Comparison of ENCODE assay signal across 2 cellular contexts in the genomic region with DNA sequence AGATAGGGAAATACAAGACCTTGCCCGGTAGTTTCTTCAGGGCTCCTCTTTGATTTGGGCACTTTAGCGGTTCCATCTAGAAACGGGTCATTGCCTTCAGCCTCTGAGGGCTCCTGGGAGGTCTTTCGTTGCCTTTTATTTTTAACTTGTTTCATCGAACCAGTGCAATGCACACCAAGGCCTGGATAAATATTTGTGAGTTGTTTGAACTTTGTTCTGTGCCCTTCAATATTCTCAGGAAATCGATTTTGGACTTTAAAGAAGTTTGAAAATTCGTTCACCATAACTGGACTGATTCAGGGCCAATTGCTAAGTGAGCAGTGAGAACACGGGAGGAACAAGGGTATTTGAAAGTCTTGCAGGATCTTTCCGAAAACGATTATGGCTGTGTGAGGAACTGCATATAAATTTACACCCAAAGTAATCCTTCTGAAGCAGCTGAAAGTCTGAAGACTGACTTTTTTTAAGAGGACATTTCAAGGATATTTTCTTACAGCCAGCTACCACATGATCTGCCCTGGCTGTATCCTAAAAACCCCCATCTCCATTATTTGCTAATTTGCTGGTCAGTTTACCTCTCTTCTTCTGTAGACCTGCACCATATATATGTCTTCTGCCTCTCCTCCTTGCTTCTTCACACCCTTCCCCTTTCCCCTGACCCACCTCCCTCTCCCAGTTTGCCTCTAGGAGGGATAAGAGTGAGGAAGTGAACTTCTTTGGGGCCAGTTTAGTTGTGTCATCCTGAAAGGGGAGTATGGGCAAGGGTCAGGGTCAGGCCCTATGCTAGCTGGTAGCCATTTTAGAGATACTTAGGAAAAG.
A peak's percentile ranks its signal among the peaks of the same experiment; 100 is the strongest.
TF ChIP-seq lines count a peak whose summit lies in the region.

No MANE protein-coding gene starts in this region.

TF ChIP-seq in GM23338, 12 proteins besides CTCF, POLR2A, EP300 and RAD21:
- TF ChIP-seq JUNB (IDR thresholded peaks at IDR 0.05; ENCODE audit: unreplicated experiment) (no peak), EZH2phosphoT487 (IDR thresholded peaks at IDR 0.05; ENCODE audit: unreplicated experiment) (no peak), ZNF114 (CRISPR knock-in tag; IDR thresholded peaks at IDR 0.05) (no peak), NANOG (IDR thresholded peaks at IDR 0.05; ENCODE audit: borderline replicate concordance) (no peak), POLR2AphosphoS5 (IDR thresholded peaks at IDR 0.05; ENCODE audit: low read depth) (no peak)
- TF ChIP-seq, protein P1, sequence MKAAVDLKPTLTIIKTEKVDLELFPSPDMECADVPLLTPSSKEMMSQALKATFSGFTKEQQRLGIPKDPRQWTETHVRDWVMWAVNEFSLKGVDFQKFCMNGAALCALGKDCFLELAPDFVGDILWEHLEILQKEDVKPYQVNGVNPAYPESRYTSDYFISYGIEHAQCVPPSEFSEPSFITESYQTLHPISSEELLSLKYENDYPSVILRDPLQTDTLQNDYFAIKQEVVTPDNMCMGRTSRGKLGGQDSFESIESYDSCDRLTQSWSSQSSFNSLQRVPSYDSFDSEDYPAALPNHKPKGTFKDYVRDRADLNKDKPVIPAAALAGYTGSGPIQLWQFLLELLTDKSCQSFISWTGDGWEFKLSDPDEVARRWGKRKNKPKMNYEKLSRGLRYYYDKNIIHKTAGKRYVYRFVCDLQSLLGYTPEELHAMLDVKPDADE (IDR thresholded peaks at IDR 0.05), result no peak
- TF ChIP-seq, protein P2, sequence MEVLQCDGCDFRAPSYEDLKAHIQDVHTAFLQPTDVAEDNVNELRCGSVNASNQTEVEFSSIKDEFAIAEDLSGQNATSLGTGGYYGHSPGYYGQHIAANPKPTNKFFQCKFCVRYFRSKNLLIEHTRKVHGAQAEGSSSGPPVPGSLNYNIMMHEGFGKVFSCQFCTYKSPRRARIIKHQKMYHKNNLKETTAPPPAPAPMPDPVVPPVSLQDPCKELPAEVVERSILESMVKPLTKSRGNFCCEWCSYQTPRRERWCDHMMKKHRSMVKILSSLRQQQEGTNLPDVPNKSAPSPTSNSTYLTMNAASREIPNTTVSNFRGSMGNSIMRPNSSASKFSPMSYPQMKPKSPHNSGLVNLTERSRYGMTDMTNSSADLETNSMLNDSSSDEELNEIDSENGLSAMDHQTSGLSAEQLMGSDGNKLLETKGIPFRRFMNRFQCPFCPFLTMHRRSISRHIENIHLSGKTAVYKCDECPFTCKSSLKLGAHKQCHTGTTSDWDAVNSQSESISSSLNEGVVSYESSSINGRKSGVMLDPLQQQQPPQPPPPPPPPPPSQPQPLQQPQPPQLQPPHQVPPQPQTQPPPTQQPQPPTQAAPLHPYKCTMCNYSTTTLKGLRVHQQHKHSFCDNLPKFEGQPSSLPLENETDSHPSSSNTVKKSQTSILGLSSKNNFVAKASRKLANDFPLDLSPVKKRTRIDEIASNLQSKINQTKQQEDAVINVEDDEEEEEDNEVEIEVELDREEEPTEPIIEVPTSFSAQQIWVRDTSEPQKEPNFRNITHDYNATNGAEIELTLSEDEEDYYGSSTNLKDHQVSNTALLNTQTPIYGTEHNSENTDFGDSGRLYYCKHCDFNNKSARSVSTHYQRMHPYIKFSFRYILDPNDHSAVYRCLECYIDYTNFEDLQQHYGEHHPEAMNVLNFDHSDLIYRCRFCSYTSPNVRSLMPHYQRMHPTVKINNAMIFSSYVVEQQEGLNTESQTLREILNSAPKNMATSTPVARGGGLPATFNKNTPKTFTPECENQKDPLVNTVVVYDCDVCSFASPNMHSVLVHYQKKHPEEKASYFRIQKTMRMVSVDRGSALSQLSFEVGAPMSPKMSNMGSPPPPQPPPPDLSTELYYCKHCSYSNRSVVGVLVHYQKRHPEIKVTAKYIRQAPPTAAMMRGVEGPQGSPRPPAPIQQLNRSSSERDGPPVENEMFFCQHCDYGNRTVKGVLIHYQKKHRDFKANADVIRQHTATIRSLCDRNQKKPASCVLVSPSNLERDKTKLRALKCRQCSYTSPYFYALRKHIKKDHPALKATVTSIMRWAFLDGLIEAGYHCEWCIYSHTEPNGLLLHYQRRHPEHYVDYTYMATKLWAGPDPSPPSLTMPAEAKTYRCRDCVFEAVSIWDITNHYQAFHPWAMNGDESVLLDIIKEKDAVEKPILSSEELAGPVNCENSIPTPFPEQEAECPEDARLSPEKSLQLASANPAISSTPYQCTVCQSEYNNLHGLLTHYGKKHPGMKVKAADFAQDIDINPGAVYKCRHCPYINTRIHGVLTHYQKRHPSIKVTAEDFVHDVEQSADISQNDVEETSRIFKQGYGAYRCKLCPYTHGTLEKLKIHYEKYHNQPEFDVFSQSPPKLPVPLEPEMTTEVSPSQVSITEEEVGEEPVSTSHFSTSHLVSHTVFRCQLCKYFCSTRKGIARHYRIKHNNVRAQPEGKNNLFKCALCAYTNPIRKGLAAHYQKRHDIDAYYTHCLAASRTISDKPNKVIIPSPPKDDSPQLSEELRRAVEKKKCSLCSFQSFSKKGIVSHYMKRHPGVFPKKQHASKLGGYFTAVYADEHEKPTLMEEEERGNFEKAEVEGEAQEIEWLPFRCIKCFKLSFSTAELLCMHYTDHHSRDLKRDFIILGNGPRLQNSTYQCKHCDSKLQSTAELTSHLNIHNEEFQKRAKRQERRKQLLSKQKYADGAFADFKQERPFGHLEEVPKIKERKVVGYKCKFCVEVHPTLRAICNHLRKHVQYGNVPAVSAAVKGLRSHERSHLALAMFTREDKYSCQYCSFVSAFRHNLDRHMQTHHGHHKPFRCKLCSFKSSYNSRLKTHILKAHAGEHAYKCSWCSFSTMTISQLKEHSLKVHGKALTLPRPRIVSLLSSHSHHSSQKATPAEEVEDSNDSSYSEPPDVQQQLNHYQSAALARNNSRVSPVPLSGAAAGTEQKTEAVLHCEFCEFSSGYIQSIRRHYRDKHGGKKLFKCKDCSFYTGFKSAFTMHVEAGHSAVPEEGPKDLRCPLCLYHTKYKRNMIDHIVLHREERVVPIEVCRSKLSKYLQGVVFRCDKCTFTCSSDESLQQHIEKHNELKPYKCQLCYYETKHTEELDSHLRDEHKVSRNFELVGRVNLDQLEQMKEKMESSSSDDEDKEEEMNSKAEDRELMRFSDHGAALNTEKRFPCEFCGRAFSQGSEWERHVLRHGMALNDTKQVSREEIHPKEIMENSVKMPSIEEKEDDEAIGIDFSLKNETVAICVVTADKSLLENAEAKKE (CRISPR knock-in tag; IDR thresholded peaks at IDR 0.05), result no peak

TF ChIP-seq in K562, 482 proteins besides CTCF, POLR2A, EP300 and RAD21:
- TF ChIP-seq ZNF311 (CRISPR knock-in tag; IDR thresholded peaks at IDR 0.05), result 0 out of 2 replicates have a peak, but pooled peaks have one; percentile 26
- TF ChIP-seq EGR1 (conservative IDR thresholded peaks at IDR 0.05), result no peak
- no peak for TF ChIP-seq NR2C2 (CRISPR knock-in tag; IDR thresholded peaks at IDR 0.05)
- peak; percentile 29; the same call in 1 of the 2 replicates for TF ChIP-seq NR2C2 (tag; IDR thresholded peaks at IDR 0.05)
- TF ChIP-seq SRSF3 (IDR thresholded peaks at IDR 0.05; ENCODE audit: insufficient read depth, low read length), result no peak
- TF ChIP-seq NELFE (IDR thresholded peaks at IDR 0.05; ENCODE audit: insufficient read depth, insufficient read length), result no peak
- TF ChIP-seq PHF21A (IDR thresholded peaks at IDR 0.05; ENCODE audit: borderline replicate concordance, low read depth), result no peak
- 0 out of 2 replicates have a peak, but pooled peaks have one; percentile 10 for TF ChIP-seq PYGO2 (tag; IDR thresholded peaks at IDR 0.05)
- TF ChIP-seq, protein P3, sequence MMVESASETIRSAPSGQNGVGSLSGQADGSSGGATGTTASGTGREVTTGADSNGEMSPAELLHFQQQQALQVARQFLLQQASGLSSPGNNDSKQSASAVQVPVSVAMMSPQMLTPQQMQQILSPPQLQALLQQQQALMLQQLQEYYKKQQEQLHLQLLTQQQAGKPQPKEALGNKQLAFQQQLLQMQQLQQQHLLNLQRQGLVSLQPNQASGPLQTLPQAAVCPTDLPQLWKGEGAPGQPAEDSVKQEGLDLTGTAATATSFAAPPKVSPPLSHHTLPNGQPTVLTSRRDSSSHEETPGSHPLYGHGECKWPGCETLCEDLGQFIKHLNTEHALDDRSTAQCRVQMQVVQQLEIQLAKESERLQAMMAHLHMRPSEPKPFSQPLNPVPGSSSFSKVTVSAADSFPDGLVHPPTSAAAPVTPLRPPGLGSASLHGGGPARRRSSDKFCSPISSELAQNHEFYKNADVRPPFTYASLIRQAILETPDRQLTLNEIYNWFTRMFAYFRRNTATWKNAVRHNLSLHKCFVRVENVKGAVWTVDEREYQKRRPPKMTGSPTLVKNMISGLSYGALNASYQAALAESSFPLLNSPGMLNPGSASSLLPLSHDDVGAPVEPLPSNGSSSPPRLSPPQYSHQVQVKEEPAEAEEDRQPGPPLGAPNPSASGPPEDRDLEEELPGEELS (CRISPR knock-in tag; IDR thresholded peaks at IDR 0.05; ENCODE audit: borderline replicate concordance), result no peak
- TF ChIP-seq SMAD2 (IDR thresholded peaks at IDR 0.05; ENCODE audit: low read depth, low read length), result no peak
- no peak for TF ChIP-seq SIN3B (IDR thresholded peaks at IDR 0.05; ENCODE audit: low read depth)
- no peak for TF ChIP-seq GATAD2A (IDR thresholded peaks at IDR 0.05)
- peak; percentile 27; the same call in 1 of the 2 replicates for TF ChIP-seq SPI1 (IDR thresholded peaks at IDR 0.05; ENCODE audit: borderline replicate concordance, low read depth, low read length)
- TF ChIP-seq ZNF197 (CRISPR knock-in tag; IDR thresholded peaks at IDR 0.05; ENCODE audit: low read depth), result no peak
